In genomic region chr12:50167026-50167742, GRCh38 we compare ENCODE assay signal across 8 cellular contexts. TPM values are rescaled to one million over a fixed set of nuclear protein-coding genes. Genes with fewer than 3 reads are reported as not detected.
DNase-seq lines count a peak whose midpoint lies in the region; ATAC-seq and TF ChIP-seq lines count a peak whose summit lies in the region.

CERS5 (minus strand) TSS chr12:50167369; CDS start chr12:50167297, 72 bp downstream.

- peak within 1 kb of the TSS; percentile 87 for H3K4me3 Mint-ChIP-seq in WTC11

- peaks cover 10% of the 10 kb centered on the region for H3K36me3 Mint-ChIP-seq in WTC11

- peak; percentile 96 for DNase-seq in AG04450 (ENCODE audit: low read depth, low spot score)
- peak; percentile 99 for DNase-seq in NCI-H226
- peak; percentile 99 for DNase-seq in WTC11 (ENCODE audit: low spot score)
- peak; percentile 98 to 99 for DNase-seq in cardiac fibroblast (ENCODE audit: low read depth in 2 of 2)
- peak; percentile 99 for DNase-seq in iPS-NIHi7 (ENCODE audit: extremely low spot score)
- peak; percentile 97 for DNase-seq in smooth muscle cell of the brain vasculature (ENCODE audit: low read depth, low spot score)

- H3K9me3 ChIP-seq in AG04450 (ENCODE audit: control insufficient read depth, insufficient read depth, low read length), result peaks cover 22% of the 10 kb centered on the region

- CTCF ChIA-PET in AG04450 (lab: Charles Lee), result interaction anchor here (0.6 to 2.3 kb wide), 7 partner anchors 9 to 705 kb away, joined by 3 to 11 read pairs (median 4); partner anchors contain the start of gene COX14
- CTCF ChIA-PET in WTC11 (lab: Charles Lee), result interaction anchor here (0.6 to 4.2 kb wide), 17 partner anchors 9 to 1163 kb away, joined by 3 to 111 read pairs (median 6); partner anchors contain the start of genes COX14, GPD1 and SMARCD1

- peak within 1 kb of the TSS; percentile 89 for H3K27ac ChIP-seq in AG04450 (ENCODE audit: low read depth, low read length)

- no peaks in the 10 kb centered on the region for H3K27me3 ChIP-seq in AG04450 (ENCODE audit: control insufficient read depth, insufficient read depth, low read length)

- H3K27ac Mint-ChIP-seq in WTC11, result peak within 1 kb of the TSS; percentile 100

- H3K27me3 Mint-ChIP-seq in WTC11 (ENCODE audit: low read depth), result no peaks in the 10 kb centered on the region

- H3K9me3 Mint-ChIP-seq in WTC11, result peaks cover 6% of the 10 kb centered on the region

- H3K4me3 ChIP-seq in AG04450 (ENCODE audit: low read depth, low read length) (peak within 1 kb of the TSS; percentile 87), cardiac fibroblast (replicated peaks in 1 of 2; ENCODE audit: low read depth in 2 of 2, low read length in 2 of 2) (peak within 1 kb of the TSS; percentile 79 to 80)

- POLR2A ChIA-PET in AG04450 (lab: Yijun Ruan, JAX) (interaction anchor here (0.5 to 2.2 kb wide), 13 partner anchors 14 to 425 kb away, joined by 3 to 33 read pairs (median 4); partner anchors contain the start of genes COX14 and SMARCD1), WTC11 (lab: Charles Lee) (interaction anchor here (0.6 to 2.5 kb wide), 13 partner anchors 11 to 453 kb away, joined by 3 to 50 read pairs (median 3); partner anchors contain the start of genes COX14, GPD1, LIMA1 and SMARCD1)

- ATAC-seq in GM18909 (IDR thresholded peaks at IDR 0.05; ENCODE audit: poor library complexity, unreplicated experiment) (peak; percentile 97), HG03175 (IDR thresholded peaks at IDR 0.05; ENCODE audit: unreplicated experiment) (peak; percentile 98), WTC11 (peak; percentile 95)

- peaks cover 30% of the 10 kb centered on the region for H3K4me1 Mint-ChIP-seq in WTC11

- TF ChIP-seq CTCF in AG04450 (IDR thresholded peaks at IDR 0.05; ENCODE audit: low read depth, low read length) (no peak), WTC11 (IDR thresholded peaks at IDR 0.05) (0 out of 2 replicates have a peak, but pooled peaks have one; percentile 23), cardiac fibroblast (IDR thresholded peaks at IDR 0.05; ENCODE audit: low read depth, low read length) (no peak)

TF ChIP-seq in WTC11, 78 proteins besides CTCF, POLR2A, EP300 and RAD21 (continues in another document):
- no peak for TF ChIP-seq ZNF532 (CRISPR knock-in tag; IDR thresholded peaks at IDR 0.05; ENCODE audit: borderline replicate concordance)
- peak; percentile 56; the same call in 1 of the 2 replicates for TF ChIP-seq E2F5 (CRISPR knock-in tag; IDR thresholded peaks at IDR 0.05)
- peak; percentile 64; the same call in 1 of the 2 replicates for TF ChIP-seq USF1 (CRISPR knock-in tag; IDR thresholded peaks at IDR 0.05)
- TF ChIP-seq SMAD4 (CRISPR knock-in tag; IDR thresholded peaks at IDR 0.05), result no peak
- peak; percentile 67; the same call in 1 of the 2 replicates for TF ChIP-seq ELF4 (CRISPR knock-in tag; IDR thresholded peaks at IDR 0.05; ENCODE audit: low read depth)
- TF ChIP-seq HMGA2 (CRISPR knock-in tag; IDR thresholded peaks at IDR 0.05), result no peak
- TF ChIP-seq NFE2L1 (CRISPR knock-in tag; IDR thresholded peaks at IDR 0.05), result no peak
- TF ChIP-seq NR3C1 (CRISPR knock-in tag; conservative IDR thresholded peaks at IDR 0.05; ENCODE audit: low read depth), result no peak
- TF ChIP-seq GABPB1 (CRISPR knock-in tag; IDR thresholded peaks at IDR 0.05), result 0 out of 2 replicates have a peak, but pooled peaks have one; percentile 2
- 0 out of 2 replicates have a peak, but pooled peaks have one; percentile 75 for TF ChIP-seq HMGXB4 (CRISPR knock-in tag; IDR thresholded peaks at IDR 0.05)
- no peak for TF ChIP-seq SOX15 (CRISPR knock-in tag; IDR thresholded peaks at IDR 0.05)
- no peak for TF ChIP-seq MXD4 (CRISPR knock-in tag; IDR thresholded peaks at IDR 0.05; ENCODE audit: borderline replicate concordance)
- TF ChIP-seq AFF4 (CRISPR knock-in tag; IDR thresholded peaks at IDR 0.05; ENCODE audit: borderline replicate concordance), result no peak

RNA-seq across cellular contexts. Expression of gene CERS5, which starts in this region (rescaled TPM):
- polyA plus RNA-seq in AG04450 (2011; rRNA removed), result 76.1 and 83.3 TPM in 2 replicates
- polyA minus RNA-seq in AG04450 (2011; rRNA and poly(A)+ RNA removed), result 77.9 and 80.7 TPM in 2 replicates
- total RNA-seq in WTC11 (2021), result 47.8 to 55.8 TPM (median 51.7 TPM) in 3 replicates

Comparison
In these comparisons a context has a peak if more than half of its experiments do, and no peak if none do; other contexts are left out.
1. Peak in every context shown above with its lines: DNase-seq, ATAC-seq, H3K4me3 ChIP-seq and H3K27ac ChIP-seq.